Comparison of ENCODE assay signal across 1 cellular context in genomic region chr1:181150842-181151241, GRCh38.
TF ChIP-seq lines count a peak whose summit lies in the region.

No MANE protein-coding gene starts in this region.

TF ChIP-seq in IMR-90, 13 proteins besides CTCF, POLR2A, EP300 and RAD21 (continued from another document):
- TF ChIP-seq USF2 (IDR thresholded peaks at IDR 0.05; ENCODE audit: low read depth, low read length) (no peak), RCOR1 (IDR thresholded peaks at IDR 0.05; ENCODE audit: insufficient replicate concordance, low read length) (no peak), MXI1 (IDR thresholded peaks at IDR 0.05; ENCODE audit: borderline replicate concordance, low read depth, low read length) (no peak)
